ENCODE assay signal across 9 cellular contexts in the genomic region with DNA sequence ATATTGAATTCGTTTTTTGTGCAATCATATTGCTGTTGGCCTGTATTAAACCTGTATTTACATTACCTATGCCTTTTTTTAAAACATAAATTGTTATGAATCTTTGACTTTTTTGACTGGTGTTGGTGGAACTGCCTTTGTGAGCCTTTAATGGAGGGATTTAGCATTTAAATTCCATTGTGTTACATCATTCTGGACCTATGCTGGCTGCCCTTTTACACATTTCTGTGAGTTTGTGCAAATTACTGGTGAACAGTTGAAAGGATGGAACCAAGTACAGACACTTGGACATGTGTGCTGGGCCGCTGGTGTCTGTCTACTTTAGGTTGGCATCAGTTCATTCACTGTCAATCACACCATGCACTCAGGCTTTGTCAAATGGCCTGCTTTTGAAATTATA. TPM values are rescaled to one million over a fixed set of nuclear protein-coding genes. Genes with fewer than 3 reads are reported as not detected.
A peak's percentile ranks its signal among the peaks of the same experiment; 100 is the strongest.
DNase-seq lines count a peak whose midpoint lies in the region; TF ChIP-seq lines count a peak whose summit lies in the region.
"Had no signal": no experiment of that assay in that cellular context is flagged by ENCODE, and none has a peak within 500 bp of the region (broad histone marks: within the 10 kb centered on the region; RNA-seq: fewer than 3 reads in every experiment).

No MANE protein-coding gene starts in this region.

- H3K9me3 ChIP-seq in sigmoid colon: no peaks in the 10 kb centered on the region

- peak overlapping the region; percentile 64 for H3K4me3 Mint-ChIP-seq in activated CD4-positive, alpha-beta memory T cell treated with anti-CD3 and anti-CD28 coated beads for 36 hours

- 69 to 86% methylated on average over 2 of the region's 2 CpGs for WGBS in sigmoid colon, 2 donors

- TF ChIP-seq CTCF in foreskin fibroblast (IDR thresholded peaks at IDR 0.05; ENCODE audit: low read depth, low read length): no peak
- TF ChIP-seq CTCF in sigmoid colon (IDR thresholded peaks at IDR 0.05): no peak

- intact Hi-C loops in activated CD4-positive, alpha-beta memory T cell treated with anti-CD3 and anti-CD28 coated beads for 36 hours (cut with micrococcal nuclease): loop anchor here (2.0 kb wide), 1 partner anchor 126 kb away; no protein-coding TSS in a partner anchor
- intact Hi-C loops in sigmoid colon (cut with DNase I): loop anchor here (10.0 kb wide), 1 partner anchor 644 kb away; a partner anchor contains a TSS

- H3K36me3 Mint-ChIP-seq in activated CD4-positive, alpha-beta memory T cell treated with anti-CD3 and anti-CD28 coated beads for 36 hours: no peaks in the 10 kb centered on the region

- no peak overlapping the region for H3K27ac Mint-ChIP-seq in activated CD4-positive, alpha-beta memory T cell treated with anti-CD3 and anti-CD28 coated beads for 36 hours

- no peaks in the 10 kb centered on the region for H3K27me3 ChIP-seq in sigmoid colon

- no peaks in the 10 kb centered on the region for H3K27me3 Mint-ChIP-seq in activated CD4-positive, alpha-beta memory T cell treated with anti-CD3 and anti-CD28 coated beads for 36 hours

- H3K36me3 ChIP-seq in sigmoid colon: peaks cover 0 to 3% (median 0%) of the 10 kb centered on the region in 4 donors

- peak; percentile 39 for DNase-seq in ELR (ENCODE audit: low read depth)
- no peak for DNase-seq in activated CD4-positive, alpha-beta memory T cell treated with anti-CD3 and anti-CD28 coated beads for 36 hours
- peak in 1 of 2 donors; percentile 53 for DNase-seq in foreskin fibroblast
- no peak for DNase-seq in sigmoid colon
- DNase-seq in mucosa of gallbladder (ENCODE audit: low spot score): no peak
- no peak for DNase-seq in erythroblast (lab: John Stamatoyannopoulos, UW)
- no peak for DNase-seq in NCI-H1092 treated with DMSO at 0.1 percent for 48 hours (lab: John Stamatoyannopoulos, UW)
- no peak for DNase-seq in hepatic stellate cell (ENCODE audit: low spot score)
- DNase-seq: NCI-H1105 treated with DMSO at 0.1 percent for 48 hours had no signal

- no peak for TF ChIP-seq POLR2A in sigmoid colon (IDR thresholded peaks at IDR 0.05)
- no peak for TF ChIP-seq POLR2A in erythroblast (IDR thresholded peaks at IDR 0.05; ENCODE audit: low read length)

- POLR2A ChIA-PET in activated CD4-positive, alpha-beta memory T cell treated with anti-CD3 and anti-CD28 coated beads for 36 hours (lab: Charles Lee): no interaction called here

- H3K4me3 ChIP-seq in foreskin fibroblast (ENCODE audit: low read depth in 1 of 2, low read length in 2 of 2) (peak overlapping the region; percentile 80 to 85), sigmoid colon (peak overlapping the region; percentile 84 to 99 (median 96))

- H3K9me3 Mint-ChIP-seq in activated CD4-positive, alpha-beta memory T cell treated with anti-CD3 and anti-CD28 coated beads for 36 hours: no peaks in the 10 kb centered on the region

- H3K4me1 ChIP-seq in sigmoid colon: peaks cover 0 to 75% (median 65%) of the 10 kb centered on the region in 4 donors

- H3K27ac ChIP-seq in sigmoid colon: peak overlapping the region; percentile 92 to 99 (median 96)

- H3K4me1 Mint-ChIP-seq in activated CD4-positive, alpha-beta memory T cell treated with anti-CD3 and anti-CD28 coated beads for 36 hours (ENCODE audit: low read depth): peaks cover 76% of the 10 kb centered on the region

- CTCF ChIA-PET in activated CD4-positive, alpha-beta memory T cell treated with anti-CD3 and anti-CD28 coated beads for 36 hours (lab: Charles Lee): interaction anchor here (0.6 kb wide), 1 partner anchor 324 kb away, joined by 3 read pairs; no protein-coding TSS in a partner anchor

- no peak for TF ChIP-seq EP300 in sigmoid colon (IDR thresholded peaks at IDR 0.05)

RNA-seq across cellular contexts. Expression of a gene that starts 3.4 kb away (rescaled TPM):
- total RNA-seq in activated CD4-positive, alpha-beta memory T cell treated with anti-CD3 and anti-CD28 coated beads for 36 hours: 1 to 10 TPM; 8.5 to 8.7 TPM
- total RNA-seq in sigmoid colon: 10 to 100 TPM; 37.8 to 51.3 (median 46.1) TPM
- 1 to 10 TPM; 3.9 to 6.5 (median 5.4) TPM for polyA plus RNA-seq in sigmoid colon
- 49.9 TPM for total RNA-seq in mucosa of gallbladder
